In the genomic region with DNA sequence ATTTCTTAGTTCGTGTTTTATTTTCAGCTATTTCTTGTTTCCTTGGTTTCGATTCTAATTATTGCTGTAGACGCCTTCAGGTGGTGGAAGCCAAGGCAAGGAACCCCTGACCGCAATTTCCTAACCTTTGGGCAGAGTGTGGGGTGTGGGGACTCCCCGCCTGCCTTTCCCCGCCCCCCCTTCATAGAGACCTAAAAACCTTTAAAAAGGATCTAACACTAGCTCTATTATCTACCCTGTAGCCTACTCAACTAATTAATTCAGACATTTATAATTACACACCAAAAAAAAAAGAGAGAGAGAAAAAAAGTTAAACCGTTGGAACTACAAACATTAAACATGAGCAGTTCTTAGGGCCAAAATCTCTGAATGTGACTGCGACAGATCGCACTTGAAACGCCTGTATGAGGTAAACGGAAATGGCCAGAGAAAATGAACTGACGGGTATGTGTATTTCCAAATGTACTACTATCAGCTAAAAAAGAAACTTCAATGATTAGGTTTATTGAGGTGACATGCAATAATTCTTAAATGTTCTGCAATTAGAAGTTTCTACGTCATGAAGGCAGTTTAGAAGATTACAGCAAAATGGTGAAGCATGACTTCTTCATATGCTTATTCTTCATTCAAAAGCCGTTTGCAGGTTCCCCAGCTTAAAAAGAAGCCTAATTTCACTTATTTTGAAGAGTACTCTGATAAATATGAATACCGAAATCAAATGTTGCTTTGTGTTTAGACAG, we compare ENCODE assay signal across 1 cellular context.
TF ChIP-seq lines count a peak whose summit lies in the region.

No MANE protein-coding gene starts in this region.

TF ChIP-seq in K562, 482 proteins besides CTCF, POLR2A, EP300 and RAD21 (continued from another document and continues in another):
- TF ChIP-seq LCOR (CRISPR knock-in tag; IDR thresholded peaks at IDR 0.05) (no peak), RFX7 (CRISPR knock-in tag; IDR thresholded peaks at IDR 0.05) (no peak), SMARCC2 (IDR thresholded peaks at IDR 0.05; ENCODE audit: low read depth) (peak; percentile 27; the same call in 1 of the 2 replicates), ZFP30 (CRISPR knock-in tag; IDR thresholded peaks at IDR 0.05; ENCODE audit: borderline replicate concordance) (no peak), CBFB (CRISPR knock-in tag; IDR thresholded peaks at IDR 0.05) (0 out of 2 replicates have a peak, but pooled peaks have one; percentile 7), HDAC2 (IDR thresholded peaks at IDR 0.05) (no peak), ZNF586 (CRISPR knock-in tag; conservative IDR thresholded peaks at IDR 0.05) (no peak), ZC3H8 (IDR thresholded peaks at IDR 0.05) (peak; percentile 27; the same call in 1 of the 2 replicates), RBM17 (IDR thresholded peaks at IDR 0.05; ENCODE audit: borderline replicate concordance, low read depth, low read length) (no peak), NR1H2 (CRISPR knock-in tag; IDR thresholded peaks at IDR 0.05) (no peak), ZNF316 (IDR thresholded peaks at IDR 0.05) (peak; percentile 18; the same call in 1 of the 2 replicates), ASH1L (IDR thresholded peaks at IDR 0.05; ENCODE audit: borderline replicate concordance, low read depth, partially characterized antibody) (peak; percentile 40), ARNT (IDR thresholded peaks at IDR 0.05) (0 out of 4 replicates have a peak, but pooled peaks have one; percentile 36 to 76), LARP7 (IDR thresholded peaks at IDR 0.05) (0 out of 2 replicates have a peak, but pooled peaks have one; percentile 26), RAD51 (IDR thresholded peaks at IDR 0.05; ENCODE audit: borderline replicate concordance, low read depth) (no peak), CCAR2 (IDR thresholded peaks at IDR 0.05; ENCODE audit: low read depth, low read length) (no peak), WHSC1 (IDR thresholded peaks at IDR 0.05; ENCODE audit: low read length) (no peak), SIX5 (IDR thresholded peaks at IDR 0.05; ENCODE audit: borderline replicate concordance in 1 of 2, insufficient read depth in 1 of 2, low read depth in 1 of 2, low read length in 2 of 2) (no peak), JUN (IDR thresholded peaks at IDR 0.05; ENCODE audit: borderline replicate concordance, low read depth, low read length) (no peak), JUN (CRISPR knock-in tag; IDR thresholded peaks at IDR 0.05; ENCODE audit: borderline replicate concordance) (no peak), MEF2D (tag; conservative IDR thresholded peaks at IDR 0.05; ENCODE audit: low read depth) (no peak), KDM2B (CRISPR knock-in tag; IDR thresholded peaks at IDR 0.05) (no peak; the same call in 1 of the 2 replicates)
- TF ChIP-seq, protein P1, sequence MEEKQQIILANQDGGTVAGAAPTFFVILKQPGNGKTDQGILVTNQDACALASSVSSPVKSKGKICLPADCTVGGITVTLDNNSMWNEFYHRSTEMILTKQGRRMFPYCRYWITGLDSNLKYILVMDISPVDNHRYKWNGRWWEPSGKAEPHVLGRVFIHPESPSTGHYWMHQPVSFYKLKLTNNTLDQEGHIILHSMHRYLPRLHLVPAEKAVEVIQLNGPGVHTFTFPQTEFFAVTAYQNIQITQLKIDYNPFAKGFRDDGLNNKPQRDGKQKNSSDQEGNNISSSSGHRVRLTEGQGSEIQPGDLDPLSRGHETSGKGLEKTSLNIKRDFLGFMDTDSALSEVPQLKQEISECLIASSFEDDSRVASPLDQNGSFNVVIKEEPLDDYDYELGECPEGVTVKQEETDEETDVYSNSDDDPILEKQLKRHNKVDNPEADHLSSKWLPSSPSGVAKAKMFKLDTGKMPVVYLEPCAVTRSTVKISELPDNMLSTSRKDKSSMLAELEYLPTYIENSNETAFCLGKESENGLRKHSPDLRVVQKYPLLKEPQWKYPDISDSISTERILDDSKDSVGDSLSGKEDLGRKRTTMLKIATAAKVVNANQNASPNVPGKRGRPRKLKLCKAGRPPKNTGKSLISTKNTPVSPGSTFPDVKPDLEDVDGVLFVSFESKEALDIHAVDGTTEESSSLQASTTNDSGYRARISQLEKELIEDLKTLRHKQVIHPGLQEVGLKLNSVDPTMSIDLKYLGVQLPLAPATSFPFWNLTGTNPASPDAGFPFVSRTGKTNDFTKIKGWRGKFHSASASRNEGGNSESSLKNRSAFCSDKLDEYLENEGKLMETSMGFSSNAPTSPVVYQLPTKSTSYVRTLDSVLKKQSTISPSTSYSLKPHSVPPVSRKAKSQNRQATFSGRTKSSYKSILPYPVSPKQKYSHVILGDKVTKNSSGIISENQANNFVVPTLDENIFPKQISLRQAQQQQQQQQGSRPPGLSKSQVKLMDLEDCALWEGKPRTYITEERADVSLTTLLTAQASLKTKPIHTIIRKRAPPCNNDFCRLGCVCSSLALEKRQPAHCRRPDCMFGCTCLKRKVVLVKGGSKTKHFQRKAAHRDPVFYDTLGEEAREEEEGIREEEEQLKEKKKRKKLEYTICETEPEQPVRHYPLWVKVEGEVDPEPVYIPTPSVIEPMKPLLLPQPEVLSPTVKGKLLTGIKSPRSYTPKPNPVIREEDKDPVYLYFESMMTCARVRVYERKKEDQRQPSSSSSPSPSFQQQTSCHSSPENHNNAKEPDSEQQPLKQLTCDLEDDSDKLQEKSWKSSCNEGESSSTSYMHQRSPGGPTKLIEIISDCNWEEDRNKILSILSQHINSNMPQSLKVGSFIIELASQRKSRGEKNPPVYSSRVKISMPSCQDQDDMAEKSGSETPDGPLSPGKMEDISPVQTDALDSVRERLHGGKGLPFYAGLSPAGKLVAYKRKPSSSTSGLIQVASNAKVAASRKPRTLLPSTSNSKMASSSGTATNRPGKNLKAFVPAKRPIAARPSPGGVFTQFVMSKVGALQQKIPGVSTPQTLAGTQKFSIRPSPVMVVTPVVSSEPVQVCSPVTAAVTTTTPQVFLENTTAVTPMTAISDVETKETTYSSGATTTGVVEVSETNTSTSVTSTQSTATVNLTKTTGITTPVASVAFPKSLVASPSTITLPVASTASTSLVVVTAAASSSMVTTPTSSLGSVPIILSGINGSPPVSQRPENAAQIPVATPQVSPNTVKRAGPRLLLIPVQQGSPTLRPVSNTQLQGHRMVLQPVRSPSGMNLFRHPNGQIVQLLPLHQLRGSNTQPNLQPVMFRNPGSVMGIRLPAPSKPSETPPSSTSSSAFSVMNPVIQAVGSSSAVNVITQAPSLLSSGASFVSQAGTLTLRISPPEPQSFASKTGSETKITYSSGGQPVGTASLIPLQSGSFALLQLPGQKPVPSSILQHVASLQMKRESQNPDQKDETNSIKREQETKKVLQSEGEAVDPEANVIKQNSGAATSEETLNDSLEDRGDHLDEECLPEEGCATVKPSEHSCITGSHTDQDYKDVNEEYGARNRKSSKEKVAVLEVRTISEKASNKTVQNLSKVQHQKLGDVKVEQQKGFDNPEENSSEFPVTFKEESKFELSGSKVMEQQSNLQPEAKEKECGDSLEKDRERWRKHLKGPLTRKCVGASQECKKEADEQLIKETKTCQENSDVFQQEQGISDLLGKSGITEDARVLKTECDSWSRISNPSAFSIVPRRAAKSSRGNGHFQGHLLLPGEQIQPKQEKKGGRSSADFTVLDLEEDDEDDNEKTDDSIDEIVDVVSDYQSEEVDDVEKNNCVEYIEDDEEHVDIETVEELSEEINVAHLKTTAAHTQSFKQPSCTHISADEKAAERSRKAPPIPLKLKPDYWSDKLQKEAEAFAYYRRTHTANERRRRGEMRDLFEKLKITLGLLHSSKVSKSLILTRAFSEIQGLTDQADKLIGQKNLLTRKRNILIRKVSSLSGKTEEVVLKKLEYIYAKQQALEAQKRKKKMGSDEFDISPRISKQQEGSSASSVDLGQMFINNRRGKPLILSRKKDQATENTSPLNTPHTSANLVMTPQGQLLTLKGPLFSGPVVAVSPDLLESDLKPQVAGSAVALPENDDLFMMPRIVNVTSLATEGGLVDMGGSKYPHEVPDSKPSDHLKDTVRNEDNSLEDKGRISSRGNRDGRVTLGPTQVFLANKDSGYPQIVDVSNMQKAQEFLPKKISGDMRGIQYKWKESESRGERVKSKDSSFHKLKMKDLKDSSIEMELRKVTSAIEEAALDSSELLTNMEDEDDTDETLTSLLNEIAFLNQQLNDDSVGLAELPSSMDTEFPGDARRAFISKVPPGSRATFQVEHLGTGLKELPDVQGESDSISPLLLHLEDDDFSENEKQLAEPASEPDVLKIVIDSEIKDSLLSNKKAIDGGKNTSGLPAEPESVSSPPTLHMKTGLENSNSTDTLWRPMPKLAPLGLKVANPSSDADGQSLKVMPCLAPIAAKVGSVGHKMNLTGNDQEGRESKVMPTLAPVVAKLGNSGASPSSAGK (IDR thresholded peaks at IDR 0.05) = 0 out of 2 replicates have a peak, but pooled peaks have one; percentile 8
- TF ChIP-seq, protein P2, sequence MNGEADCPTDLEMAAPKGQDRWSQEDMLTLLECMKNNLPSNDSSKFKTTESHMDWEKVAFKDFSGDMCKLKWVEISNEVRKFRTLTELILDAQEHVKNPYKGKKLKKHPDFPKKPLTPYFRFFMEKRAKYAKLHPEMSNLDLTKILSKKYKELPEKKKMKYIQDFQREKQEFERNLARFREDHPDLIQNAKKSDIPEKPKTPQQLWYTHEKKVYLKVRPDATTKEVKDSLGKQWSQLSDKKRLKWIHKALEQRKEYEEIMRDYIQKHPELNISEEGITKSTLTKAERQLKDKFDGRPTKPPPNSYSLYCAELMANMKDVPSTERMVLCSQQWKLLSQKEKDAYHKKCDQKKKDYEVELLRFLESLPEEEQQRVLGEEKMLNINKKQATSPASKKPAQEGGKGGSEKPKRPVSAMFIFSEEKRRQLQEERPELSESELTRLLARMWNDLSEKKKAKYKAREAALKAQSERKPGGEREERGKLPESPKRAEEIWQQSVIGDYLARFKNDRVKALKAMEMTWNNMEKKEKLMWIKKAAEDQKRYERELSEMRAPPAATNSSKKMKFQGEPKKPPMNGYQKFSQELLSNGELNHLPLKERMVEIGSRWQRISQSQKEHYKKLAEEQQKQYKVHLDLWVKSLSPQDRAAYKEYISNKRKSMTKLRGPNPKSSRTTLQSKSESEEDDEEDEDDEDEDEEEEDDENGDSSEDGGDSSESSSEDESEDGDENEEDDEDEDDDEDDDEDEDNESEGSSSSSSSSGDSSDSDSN (IDR thresholded peaks at IDR 0.05; ENCODE audit: borderline replicate concordance in 1 of 2, low read depth in 2 of 2, low read length in 2 of 2) = no peak
- TF ChIP-seq, protein P3, sequence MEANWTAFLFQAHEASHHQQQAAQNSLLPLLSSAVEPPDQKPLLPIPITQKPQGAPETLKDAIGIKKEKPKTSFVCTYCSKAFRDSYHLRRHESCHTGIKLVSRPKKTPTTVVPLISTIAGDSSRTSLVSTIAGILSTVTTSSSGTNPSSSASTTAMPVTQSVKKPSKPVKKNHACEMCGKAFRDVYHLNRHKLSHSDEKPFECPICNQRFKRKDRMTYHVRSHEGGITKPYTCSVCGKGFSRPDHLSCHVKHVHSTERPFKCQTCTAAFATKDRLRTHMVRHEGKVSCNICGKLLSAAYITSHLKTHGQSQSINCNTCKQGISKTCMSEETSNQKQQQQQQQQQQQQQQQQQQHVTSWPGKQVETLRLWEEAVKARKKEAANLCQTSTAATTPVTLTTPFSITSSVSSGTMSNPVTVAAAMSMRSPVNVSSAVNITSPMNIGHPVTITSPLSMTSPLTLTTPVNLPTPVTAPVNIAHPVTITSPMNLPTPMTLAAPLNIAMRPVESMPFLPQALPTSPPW (CRISPR knock-in tag; IDR thresholded peaks at IDR 0.05) = peak; percentile 77
- TF ChIP-seq, protein P4, sequence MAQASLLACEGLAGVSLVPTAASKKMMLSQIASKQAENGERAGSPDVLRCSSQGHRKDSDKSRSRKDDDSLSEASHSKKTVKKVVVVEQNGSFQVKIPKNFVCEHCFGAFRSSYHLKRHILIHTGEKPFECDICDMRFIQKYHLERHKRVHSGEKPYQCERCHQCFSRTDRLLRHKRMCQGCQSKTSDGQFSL (CRISPR knock-in tag; IDR thresholded peaks at IDR 0.05) = 0 out of 2 replicates have a peak, but pooled peaks have one; percentile 18
- TF ChIP-seq, protein P4 (tag; IDR thresholded peaks at IDR 0.05) = 0 out of 4 replicates have a peak, but pooled peaks of 1 of the 2 experiments have one; percentile 54
- TF ChIP-seq, protein P5, sequence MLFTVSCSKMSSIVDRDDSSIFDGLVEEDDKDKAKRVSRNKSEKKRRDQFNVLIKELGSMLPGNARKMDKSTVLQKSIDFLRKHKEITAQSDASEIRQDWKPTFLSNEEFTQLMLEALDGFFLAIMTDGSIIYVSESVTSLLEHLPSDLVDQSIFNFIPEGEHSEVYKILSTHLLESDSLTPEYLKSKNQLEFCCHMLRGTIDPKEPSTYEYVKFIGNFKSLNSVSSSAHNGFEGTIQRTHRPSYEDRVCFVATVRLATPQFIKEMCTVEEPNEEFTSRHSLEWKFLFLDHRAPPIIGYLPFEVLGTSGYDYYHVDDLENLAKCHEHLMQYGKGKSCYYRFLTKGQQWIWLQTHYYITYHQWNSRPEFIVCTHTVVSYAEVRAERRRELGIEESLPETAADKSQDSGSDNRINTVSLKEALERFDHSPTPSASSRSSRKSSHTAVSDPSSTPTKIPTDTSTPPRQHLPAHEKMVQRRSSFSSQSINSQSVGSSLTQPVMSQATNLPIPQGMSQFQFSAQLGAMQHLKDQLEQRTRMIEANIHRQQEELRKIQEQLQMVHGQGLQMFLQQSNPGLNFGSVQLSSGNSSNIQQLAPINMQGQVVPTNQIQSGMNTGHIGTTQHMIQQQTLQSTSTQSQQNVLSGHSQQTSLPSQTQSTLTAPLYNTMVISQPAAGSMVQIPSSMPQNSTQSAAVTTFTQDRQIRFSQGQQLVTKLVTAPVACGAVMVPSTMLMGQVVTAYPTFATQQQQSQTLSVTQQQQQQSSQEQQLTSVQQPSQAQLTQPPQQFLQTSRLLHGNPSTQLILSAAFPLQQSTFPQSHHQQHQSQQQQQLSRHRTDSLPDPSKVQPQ (CRISPR knock-in tag; IDR thresholded peaks at IDR 0.05; ENCODE audit: borderline replicate concordance) = no peak
- TF ChIP-seq, protein P6, sequence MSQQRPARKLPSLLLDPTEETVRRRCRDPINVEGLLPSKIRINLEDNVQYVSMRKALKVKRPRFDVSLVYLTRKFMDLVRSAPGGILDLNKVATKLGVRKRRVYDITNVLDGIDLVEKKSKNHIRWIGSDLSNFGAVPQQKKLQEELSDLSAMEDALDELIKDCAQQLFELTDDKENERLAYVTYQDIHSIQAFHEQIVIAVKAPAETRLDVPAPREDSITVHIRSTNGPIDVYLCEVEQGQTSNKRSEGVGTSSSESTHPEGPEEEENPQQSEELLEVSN (IDR thresholded peaks at IDR 0.05; ENCODE audit: borderline replicate concordance in 1 of 2, extremely low read depth in 1 of 2, insufficient read depth in 1 of 2, insufficient read length in 1 of 2, low read depth in 1 of 2, low read length in 1 of 2, poor library complexity in 1 of 2, severe bottlenecking in 1 of 2) = no peak
- TF ChIP-seq, protein P7, sequence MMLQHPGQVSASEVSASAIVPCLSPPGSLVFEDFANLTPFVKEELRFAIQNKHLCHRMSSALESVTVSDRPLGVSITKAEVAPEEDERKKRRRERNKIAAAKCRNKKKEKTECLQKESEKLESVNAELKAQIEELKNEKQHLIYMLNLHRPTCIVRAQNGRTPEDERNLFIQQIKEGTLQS (IDR thresholded peaks at IDR 0.05) = no peak
- TF ChIP-seq, protein P7 (CRISPR knock-in tag; conservative IDR thresholded peaks at IDR 0.05) = no peak
